Comparison of ENCODE assay signal across 1 cellular context in genomic region chr17:996554-997344, GRCh38.
A peak's percentile ranks its signal among the peaks of the same experiment; 100 is the strongest.
TF ChIP-seq lines count a peak whose summit lies in the region.

TIMM22 (plus strand) TSS chr17:997129; CDS start chr17:997143, 14 bp downstream.

TF ChIP-seq in GM23338, 12 proteins besides CTCF, POLR2A, EP300 and RAD21 (continued from another document):
- no peak for TF ChIP-seq ZNF462 (CRISPR knock-in tag; IDR thresholded peaks at IDR 0.05)
- TF ChIP-seq STAT1 (IDR thresholded peaks at IDR 0.05; ENCODE audit: unreplicated experiment) = no peak
- no peak for TF ChIP-seq EZH2phosphoT487 (IDR thresholded peaks at IDR 0.05; ENCODE audit: unreplicated experiment)
- TF ChIP-seq ZNF114 (CRISPR knock-in tag; IDR thresholded peaks at IDR 0.05) = no peak
- peak; percentile 91 for TF ChIP-seq ETS1 (IDR thresholded peaks at IDR 0.05)
- TF ChIP-seq POLR2AphosphoS5 (IDR thresholded peaks at IDR 0.05; ENCODE audit: low read depth) = peak; percentile 81
TF ChIP-seq in GM23338: peak in this region for 3.
